ENCODE assay signal across 11 cellular contexts in the genomic region with DNA sequence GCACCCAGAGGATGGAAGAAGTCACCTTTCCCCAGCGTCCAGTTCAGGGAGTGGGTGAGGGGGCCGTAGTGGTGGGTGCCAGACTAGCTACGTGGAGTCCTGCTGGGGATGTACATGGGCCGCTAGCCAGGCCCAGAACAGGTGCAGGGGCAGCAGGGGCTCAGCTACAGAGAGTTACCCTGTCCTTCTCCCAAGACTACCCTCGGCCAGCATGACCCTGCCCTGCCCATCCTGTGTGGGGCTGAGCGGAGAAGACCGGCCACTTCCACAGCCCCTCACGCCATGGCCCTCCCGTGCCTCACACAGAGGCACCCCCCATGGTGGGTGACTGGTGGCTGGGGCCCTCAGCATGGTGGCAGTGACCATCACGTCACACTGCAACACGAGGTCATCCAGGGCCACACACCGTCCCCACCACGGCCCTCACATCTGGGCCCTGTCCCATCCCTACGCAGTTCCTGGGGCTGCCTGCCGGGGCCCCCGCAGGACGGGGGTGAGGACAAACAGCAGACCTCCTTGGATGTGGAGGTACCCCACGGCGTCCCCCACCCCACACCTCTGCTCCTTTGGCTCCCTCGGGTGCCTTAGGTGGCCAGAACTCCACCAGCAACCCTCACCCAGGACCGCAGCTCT. TPM values are rescaled to one million over a fixed set of nuclear protein-coding genes. Genes with fewer than 3 reads are reported as not detected.
DNase-seq lines count a peak whose midpoint lies in the region; ATAC-seq and TF ChIP-seq lines count a peak whose summit lies in the region.
"Had no signal": no experiment of that assay in that cellular context is flagged by ENCODE, and none has a peak within 500 bp of the region (broad histone marks: within the 10 kb centered on the region; RNA-seq: fewer than 3 reads in every experiment).

No MANE protein-coding gene starts in this region.

- no peaks in the 10 kb centered on the region for H3K79me2 ChIP-seq in SK-N-SH (ENCODE audit: insufficient read depth)

- H3K4me1 ChIP-seq in SK-N-SH (ENCODE audit: control insufficient read depth in 1 of 2, insufficient read depth in 2 of 2, low read depth in 1 of 2, low read length in 1 of 2) (peaks cover 0 to 10% of the 10 kb centered on the region in 2 experiments; a peak in 1 of 4 replicates), NT2/D1 (ENCODE audit: insufficient read depth, insufficient read length) (peaks cover 7% of the 10 kb centered on the region), skeletal muscle tissue (ENCODE audit: control insufficient read depth in 3 of 3, insufficient read depth in 3 of 3, low read length in 3 of 3) (peaks cover 5 to 10% (median 6%) of the 10 kb centered on the region in 3 donors)

- CTCF ChIA-PET in SK-N-SH (lab: Yijun Ruan, JAX) = interaction anchor here (0.8 to 4.4 kb wide), 6 partner anchors 22 to 121 kb away, joined by 3 to 27 read pairs (median 4); a partner anchor contains a TSS

- ATAC-seq in SK-N-SH treated with all-trans-retinoic acid at 6 μM for 48 hours (no peak; the same call in 2 of the 3 replicates), HG02852 (IDR thresholded peaks at IDR 0.05; ENCODE audit: unreplicated experiment) (no peak)

- peak overlapping the region in 1 of 2 experiments; percentile 58; a peak in 3 of 4 replicates for H3K4me3 ChIP-seq in SK-N-SH (ENCODE audit: low read depth in 2 of 2, low read length in 1 of 2)
- no peak overlapping the region for H3K4me3 ChIP-seq in NT2/D1 (ENCODE audit: insufficient read length, low read depth)
- peak overlapping the region; percentile 64 for H3K4me3 ChIP-seq in epithelial cell of proximal tubule (ENCODE audit: low read depth, low read length)
- peak overlapping the region in 2 of 3 donors; percentile 68 to 71 for H3K4me3 ChIP-seq in skeletal muscle tissue (ENCODE audit: low read length in 3 of 3)

- H3K27me3 ChIP-seq in SK-N-SH (ENCODE audit: insufficient read depth) (no peaks in the 10 kb centered on the region), NT2/D1 (ENCODE audit: insufficient read depth, insufficient read length) (peaks cover 26% of the 10 kb centered on the region), skeletal muscle tissue (ENCODE audit: control insufficient read depth in 3 of 3, insufficient read depth in 3 of 3, low read length in 3 of 3) (no peaks in the 10 kb centered on the region)
- H3K27me3 ChIP-seq: gastroesophageal sphincter had no signal

- no peak for TF ChIP-seq CTCF in SK-N-SH (IDR thresholded peaks at IDR 0.05)
- TF ChIP-seq CTCF in epithelial cell of proximal tubule (conservative IDR thresholded peaks at IDR 0.05; ENCODE audit: low read depth, low read length) = no peak

- peak overlapping the region; percentile 94 for H3K4me2 ChIP-seq in SK-N-SH

- POLR2A ChIA-PET in SK-N-SH (lab: Yijun Ruan, JAX) = interaction anchor here (0.7 to 1.2 kb wide), 5 partner anchors 14 to 114 kb away, joined by 3 to 5 read pairs (median 3); no protein-coding TSS in a partner anchor

- no peaks in the 10 kb centered on the region for H3K9me2 ChIP-seq in SK-N-SH

- no peak overlapping the region for H3K27ac ChIP-seq in SK-N-SH (ENCODE audit: low read depth in 2 of 2, low read length in 1 of 2)
- no peak overlapping the region for H3K27ac ChIP-seq in skeletal muscle tissue (ENCODE audit: low read depth, low read length)
- H3K27ac ChIP-seq: suprapubic skin had no signal

- H2AFZ ChIP-seq in SK-N-SH (ENCODE audit: low read depth) = no peak overlapping the region

- H3K36me3 ChIP-seq in SK-N-SH (replicated peaks in 1 of 2; ENCODE audit: control insufficient read depth in 1 of 2, insufficient read depth in 2 of 2, low read length in 1 of 2) (peaks cover 0 to 19% of the 10 kb centered on the region in 2 experiments), NT2/D1 (ENCODE audit: insufficient read depth, insufficient read length, low read length) (peaks cover 25% of the 10 kb centered on the region), skeletal muscle tissue (ENCODE audit: control insufficient read depth in 3 of 3, insufficient read depth in 3 of 3, low read length in 3 of 3) (peaks cover 5 to 9% (median 6%) of the 10 kb centered on the region in 3 donors)

- peak; percentile 41 for DNase-seq in SK-N-SH
- no peak for DNase-seq in NT2/D1 (ENCODE audit: low read depth, low spot score)
- DNase-seq in epithelial cell of proximal tubule (ENCODE audit: low read depth) = no peak
- DNase-seq in NCI-H2029 treated with DMSO at 0.1 percent for 48 hours (lab: John Stamatoyannopoulos, UW) = no peak
- no peak for DNase-seq in dermis blood vessel endothelial cell
- DNase-seq: stimulated activated CD4-positive, alpha-beta T cell treated with anti-CD3 and anti-CD28 coated beads, Interleukin-12 subunit alpha, Interleukin-12 subunit beta, amount 100 ng/mL, for 4 hours had no signal

- H3K9me3 ChIP-seq in SK-N-SH (no peaks in the 10 kb centered on the region), NT2/D1 (ENCODE audit: insufficient read depth, low read length) (no peaks in the 10 kb centered on the region), skeletal muscle tissue (ENCODE audit: control insufficient read depth in 3 of 3, low read length in 3 of 3) (no peaks in the 10 kb centered on the region)
- H3K9me3 ChIP-seq: gastroesophageal sphincter, suprapubic skin had no signal

- H3F3A ChIP-seq in SK-N-SH (replicated peaks; ENCODE audit: insufficient read depth) = no peaks in the 10 kb centered on the region

- H4K20me1 ChIP-seq in SK-N-SH (ENCODE audit: insufficient read depth) = no peaks in the 10 kb centered on the region

- TF ChIP-seq RAD21 in SK-N-SH (IDR thresholded peaks at IDR 0.05; ENCODE audit: low read length) = no peak

- H3K9ac ChIP-seq in SK-N-SH (no peak overlapping the region), NT2/D1 (ENCODE audit: insufficient read length, low read depth) (peak overlapping the region; percentile 64), skeletal muscle tissue (ENCODE audit: low read depth in 1 of 3, low read length in 3 of 3) (peak overlapping the region in 1 of 3 donors; percentile 69)

- WGBS in SK-N-SH (ENCODE audit: low lambda C conversion rate) = 92% methylated on average over 9 of the region's 21 CpGs

- TF ChIP-seq EP300 in SK-N-SH (IDR thresholded peaks at IDR 0.05; ENCODE audit: borderline replicate concordance in 1 of 2, low read depth in 1 of 2, low read length in 1 of 2) = no peak

TF ChIP-seq in SK-N-SH, 30 proteins besides CTCF, POLR2A, EP300 and RAD21 (continues in another document):
- TF ChIP-seq RXRA (IDR thresholded peaks at IDR 0.05; ENCODE audit: borderline replicate concordance, low read depth) = no peak
- TF ChIP-seq, protein P1, sequence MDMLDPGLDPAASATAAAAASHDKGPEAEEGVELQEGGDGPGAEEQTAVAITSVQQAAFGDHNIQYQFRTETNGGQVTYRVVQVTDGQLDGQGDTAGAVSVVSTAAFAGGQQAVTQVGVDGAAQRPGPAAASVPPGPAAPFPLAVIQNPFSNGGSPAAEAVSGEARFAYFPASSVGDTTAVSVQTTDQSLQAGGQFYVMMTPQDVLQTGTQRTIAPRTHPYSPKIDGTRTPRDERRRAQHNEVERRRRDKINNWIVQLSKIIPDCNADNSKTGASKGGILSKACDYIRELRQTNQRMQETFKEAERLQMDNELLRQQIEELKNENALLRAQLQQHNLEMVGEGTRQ (IDR thresholded peaks at IDR 0.05; ENCODE audit: borderline replicate concordance, low read depth, low read length) = no peak
- TF ChIP-seq RCOR1 (IDR thresholded peaks at IDR 0.05; ENCODE audit: low read length) = no peak
- TF ChIP-seq TAF1 (IDR thresholded peaks at IDR 0.05; ENCODE audit: borderline replicate concordance, low read depth, low read length) = no peak
- no peak for TF ChIP-seq JUND (IDR thresholded peaks at IDR 0.05)

TF ChIP-seq in SK-N-SH treated with all-trans-retinoic acid at 6 μM for 48 hours, 23 proteins besides CTCF, POLR2A, EP300 and RAD21 (continues in another document):
- no peak for TF ChIP-seq ISL1 (CRISPR knock-in tag; IDR thresholded peaks at IDR 0.05)

RNA-seq across cellular contexts. Expression of a gene that starts 1.0 kb away (rescaled TPM):
- 127 and 141 TPM in 2 replicates for polyA plus RNA-seq in SK-N-SH (2012; rRNA removed)
- polyA plus RNA-seq in SK-N-SH (2012; cell fraction: cytosol; rRNA removed) = 30.2 and 55.0 TPM in 2 replicates
- polyA plus RNA-seq in SK-N-SH (2012; cell fraction: nucleus; rRNA removed) = 795 and 924 TPM in 2 replicates
- total RNA-seq in epithelial cell of proximal tubule = 66.9 and 125 TPM in 2 replicates
- 19.8 TPM for total RNA-seq in skeletal muscle tissue
- total RNA-seq in dermis blood vessel endothelial cell = 81.5 and 98.5 TPM in 2 replicates

RNA-seq across cellular contexts. Expression of a gene that starts 23.4 kb away (rescaled TPM):
- polyA plus RNA-seq in SK-N-SH (2012; rRNA removed) = 0.03 TPM in 1 of 2 replicates, not detected in the other
- polyA plus RNA-seq in SK-N-SH (2012; cell fraction: cytosol; rRNA removed) = 0.03 and 0.13 TPM in 2 replicates
- polyA plus RNA-seq in SK-N-SH (2012; cell fraction: nucleus; rRNA removed) = 0.24 and 0.58 TPM in 2 replicates
- total RNA-seq in epithelial cell of proximal tubule (not detected in 2 replicates), skeletal muscle tissue (not detected), dermis blood vessel endothelial cell (0.05 and 0.17 TPM in 2 replicates)

RNA-seq across cellular contexts. Expression of a gene that starts 28.7 kb away (rescaled TPM):
- 57.8 and 61.9 TPM in 2 replicates for polyA plus RNA-seq in SK-N-SH (2012; rRNA removed)
- 27.1 and 44.0 TPM in 2 replicates for polyA plus RNA-seq in SK-N-SH (2012; cell fraction: cytosol; rRNA removed)
- 115 and 121 TPM in 2 replicates for polyA plus RNA-seq in SK-N-SH (2012; cell fraction: nucleus; rRNA removed)
- total RNA-seq in epithelial cell of proximal tubule (46.0 and 74.3 TPM in 2 replicates), skeletal muscle tissue (31.8 TPM), dermis blood vessel endothelial cell (73.1 and 76.6 TPM in 2 replicates)

RNA-seq across cellular contexts. Expression of a gene that starts 38.2 kb away (rescaled TPM):
- polyA plus RNA-seq in SK-N-SH (2012; rRNA removed) = 3.2 and 5.6 TPM in 2 replicates
- polyA plus RNA-seq in SK-N-SH (2012; cell fraction: cytosol; rRNA removed) = 1.5 and 2.3 TPM in 2 replicates
- polyA plus RNA-seq in SK-N-SH (2012; cell fraction: nucleus; rRNA removed) = 21.7 and 23.8 TPM in 2 replicates
- total RNA-seq in epithelial cell of proximal tubule (2.1 and 2.2 TPM in 2 replicates), skeletal muscle tissue (1.0 TPM), dermis blood vessel endothelial cell (27.0 and 27.2 TPM in 2 replicates)

RNA-seq across cellular contexts. Expression of a gene that starts 45.2 kb away (rescaled TPM):
- polyA plus RNA-seq in SK-N-SH (2012; rRNA removed) = 4.6 and 6.0 TPM in 2 replicates
- 2.1 and 5.0 TPM in 2 replicates for polyA plus RNA-seq in SK-N-SH (2012; cell fraction: cytosol; rRNA removed)
- polyA plus RNA-seq in SK-N-SH (2012; cell fraction: nucleus; rRNA removed) = 6.3 and 7.3 TPM in 2 replicates
- 25.6 and 51.3 TPM in 2 replicates for total RNA-seq in epithelial cell of proximal tubule
- 1.0 TPM for total RNA-seq in skeletal muscle tissue
- 6.0 and 36.3 TPM in 2 replicates for total RNA-seq in dermis blood vessel endothelial cell
